18 cellular contexts compared by ENCODE assay signal in genomic region chr1:29690156-29690555, GRCh38.
DNase-seq lines count a peak whose midpoint lies in the region; ATAC-seq and TF ChIP-seq lines count a peak whose summit lies in the region.
"Had no signal": no experiment of that assay in that cellular context is flagged by ENCODE, and none has a peak within 500 bp of the region (broad histone marks: within the 10 kb centered on the region; RNA-seq: fewer than 3 reads in every experiment).

No MANE protein-coding gene starts in this region.

- no peaks in the 10 kb centered on the region for H3K36me3 Mint-ChIP-seq in osteocyte (ENCODE audit: unreplicated experiment)

- H3K4me3 ChIP-seq in BLaER1 = no peak overlapping the region
- H3K4me3 ChIP-seq: HAP-1, Peyer's patch had no signal

- peaks cover 14% of the 10 kb centered on the region for H3K4me1 Mint-ChIP-seq in osteocyte (ENCODE audit: unreplicated experiment)

- no peak overlapping the region for H3K27ac Mint-ChIP-seq in osteocyte (ENCODE audit: unreplicated experiment)
- H3K27ac Mint-ChIP-seq: CD4-positive, alpha-beta T cell had no signal

- H3K27me3 Mint-ChIP-seq in osteocyte (ENCODE audit: unreplicated experiment) = peaks cover 19% of the 10 kb centered on the region

- no peak overlapping the region for H3K27ac ChIP-seq in BLaER1
- H3K27ac ChIP-seq: 22Rv1, KMS-11, Peyer's patch had no signal

- H3K4me2 ChIP-seq in BLaER1 = peak overlapping the region; percentile 84
- H3K4me2 ChIP-seq: KMS-11 had no signal

- peaks cover 70% of the 10 kb centered on the region for H3K4me1 ChIP-seq in BLaER1
- H3K4me1 ChIP-seq: Caco-2, HAP-1, Peyer's patch had no signal

- H3K36me3 ChIP-seq in BLaER1 = no peaks in the 10 kb centered on the region
- H3K36me3 ChIP-seq: HAP-1, Peyer's patch had no signal

- no peaks in the 10 kb centered on the region for H4K20me1 ChIP-seq in BLaER1

- DNase-seq in NCI-H1092 treated with DMSO at 0.1 percent for 48 hours (lab: John Stamatoyannopoulos, UW) = peak; percentile 10
- no peak for DNase-seq in NCI-H1092 (lab: John Stamatoyannopoulos, UW)
- DNase-seq in cerebellar cortex (ENCODE audit: low spot score) = peak; percentile 13
- peak; percentile 64 for DNase-seq in osteocyte (ENCODE audit: extremely low spot score, unreplicated experiment)
- DNase-seq in DMS79 treated with DMSO at 0.1 percent for 48 hours (lab: John Stamatoyannopoulos, UW) = no peak
- no peak for DNase-seq in AG08395 (ENCODE audit: low spot score)
- no peak for DNase-seq in omental fat pad (ENCODE audit: low spot score)
- DNase-seq: Caco-2, GF-D8, NCI-H1436 treated with DMSO at 0.1 percent for 48 hours, NCI-H526 had no signal

- no peaks in the 10 kb centered on the region for H3K27me3 ChIP-seq in BLaER1
- H3K27me3 ChIP-seq: Peyer's patch had no signal

- no peak for ATAC-seq in omental fat pad (ENCODE audit: low FRiP score)
- ATAC-seq: Right ventricle myocardium inferior had no signal

- no peak overlapping the region for H3K9ac ChIP-seq in BLaER1
- H3K9ac ChIP-seq: KMS-11 had no signal

- TF ChIP-seq CTCF in osteocyte (IDR thresholded peaks at IDR 0.05) (no peak), omental fat pad (IDR thresholded peaks at IDR 0.05) (no peak)

- H3K9me3 ChIP-seq in BLaER1 = peaks cover 9% of the 10 kb centered on the region
- H3K9me3 ChIP-seq: Caco-2, HAP-1, Peyer's patch had no signal

- peaks cover 9% of the 10 kb centered on the region for H3K9me3 Mint-ChIP-seq in osteocyte (ENCODE audit: unreplicated experiment)
- H3K9me3 Mint-ChIP-seq: CD4-positive, alpha-beta T cell had no signal

- no peak overlapping the region for H3K4me3 Mint-ChIP-seq in osteocyte (ENCODE audit: unreplicated experiment)
- H3K4me3 Mint-ChIP-seq: CD4-positive, alpha-beta T cell had no signal

Comparison
In these comparisons a context has a peak if more than half of its experiments do, and no peak if none do; other contexts are left out.
1. DNase-seq: peak in NCI-H1092 treated with DMSO at 0.1 percent for 48 hours (single experiment), cerebellar cortex (single experiment) and osteocyte (single experiment); none in NCI-H1092 (single experiment), DMS79 treated with DMSO at 0.1 percent for 48 hours (single experiment), AG08395 (single experiment) and omental fat pad (single experiment).